In the genomic region with DNA sequence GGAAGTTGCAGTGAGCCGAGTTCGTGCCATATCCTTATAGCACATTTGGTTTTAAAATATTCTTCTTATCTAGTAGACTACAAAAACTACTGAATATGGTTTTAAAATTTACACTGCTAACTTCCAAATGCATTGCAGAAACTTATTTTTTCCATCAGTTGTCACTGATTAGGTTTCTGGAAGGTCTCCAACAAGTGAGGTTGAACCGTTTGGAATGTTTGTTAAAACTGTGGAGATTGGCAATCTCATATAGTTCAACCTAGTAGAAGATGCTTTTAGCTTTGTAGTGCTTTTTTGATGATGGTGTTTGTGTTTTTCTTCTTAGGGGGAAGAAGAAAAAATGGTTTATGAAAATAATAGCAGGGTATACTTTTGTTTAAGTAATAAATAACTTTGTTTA, we compare ENCODE assay signal across 25 cellular contexts. TPM values are rescaled to one million over a fixed set of nuclear protein-coding genes. Genes with fewer than 3 reads are reported as not detected.
A peak's percentile ranks its signal among the peaks of the same experiment; 100 is the strongest.
DNase-seq lines count a peak whose midpoint lies in the region; ATAC-seq and TF ChIP-seq lines count a peak whose summit lies in the region.
"Had no signal": no experiment of that assay in that cellular context is flagged by ENCODE, and none has a peak within 500 bp of the region (broad histone marks: within the 10 kb centered on the region; RNA-seq: fewer than 3 reads in every experiment).

No MANE protein-coding gene starts in this region.

- DNase-seq in AG08395 (ENCODE audit: low spot score) (peak; percentile 16), EL (peak; percentile 44), fibroblast of peridontal ligament (ENCODE audit: extremely low read depth) (peak; percentile 81), NCI-H2196 (lab: John Stamatoyannopoulos, UW; ENCODE audit: unreplicated experiment) (no peak)
- DNase-seq in stimulated activated CD4-positive, alpha-beta T cell treated with anti-CD3 and anti-CD28 coated beads, Interleukin-12 subunit alpha, Interleukin-12 subunit beta, amount 100 ng/mL, for 4 hours: no peak
- no peak for DNase-seq in CD4-positive, alpha-beta memory T cell
- DNase-seq: activated CD4-positive, alpha-beta memory T cell treated with anti-CD3 and anti-CD28 coated beads for 36 hours; activated T-cell treated with anti-CD3 and anti-CD28 coated beads, Interleukin-2, amount 50 U/mL, for 4 hours; AML-193; caudate nucleus; effector CD4-positive, alpha-beta T cell; heart left ventricle; Karpas-422; left ventricle myocardium superior; NCI-H1105; NCI-H526; Right ventricle myocardium superior; testis; WERI-Rb-1 had no signal

- peaks cover 0 to 5% (median 0%) of the 10 kb centered on the region in 8 donors for H3K9me3 Mint-ChIP-seq in CD4-positive, alpha-beta memory T cell
- H3K9me3 Mint-ChIP-seq: activated CD4-positive, alpha-beta memory T cell treated with anti-CD3 and anti-CD28 coated beads for 36 hours; activated naive CD4-positive, alpha-beta T cell treated with anti-CD3 and anti-CD28 coated beads, Interleukin-2, amount 50 U/mL, for 24 hours; activated T-cell treated with anti-CD3 and anti-CD28 coated beads, Interleukin-2, amount 50 U/mL, for 4 hours had no signal

- ATAC-seq in SK-N-SH treated with all-trans-retinoic acid at 6 μM for 48 hours: peak; percentile 64
- no peak for ATAC-seq in GM18520 (IDR thresholded peaks at IDR 0.05; ENCODE audit: unreplicated experiment)
- ATAC-seq: activated T-cell treated with anti-CD3 and anti-CD28 coated beads, Interleukin-2, amount 50 U/mL, for 4 hours; esophagus mucosa; heart left ventricle; left ventricle myocardium superior had no signal

- CTCF ChIA-PET in CD4-positive, alpha-beta memory T cell (lab: Charles Lee; ENCODE audit: partially characterized antibody): interaction anchor here (1.0 to 1.5 kb wide), 3 partner anchors 10 to 14 kb away, joined by 3 to 4 read pairs (median 3); no protein-coding TSS in a partner anchor

- H3K36me3 ChIP-seq in CD4-positive, alpha-beta memory T cell (ENCODE audit: insufficient read depth, low read length): no peaks in the 10 kb centered on the region
- H3K36me3 ChIP-seq: right atrium auricular region had no signal

- intact Hi-C loops in CD4-positive, alpha-beta memory T cell (cut with micrococcal nuclease): no loop called here

- H3K27me3 ChIP-seq in CD4-positive, alpha-beta memory T cell (ENCODE audit: insufficient read depth, low read length): no peaks in the 10 kb centered on the region
- H3K27me3 ChIP-seq: heart left ventricle, neutrophil, right atrium auricular region, testis had no signal

- no peaks in the 10 kb centered on the region for H3K9me3 ChIP-seq in CD4-positive, alpha-beta memory T cell (ENCODE audit: control insufficient read depth in 1 of 2, low read length in 2 of 2)
- H3K9me3 ChIP-seq: heart left ventricle, neutrophil, right atrium auricular region, testis had no signal

- peaks cover 6 to 20% (median 12%) of the 10 kb centered on the region in 4 donors for H3K4me1 Mint-ChIP-seq in CD4-positive, alpha-beta memory T cell

- H3K27ac ChIP-seq in CD4-positive, alpha-beta memory T cell (ENCODE audit: low read depth, low read length): no peak overlapping the region
- H3K27ac ChIP-seq: heart left ventricle, neutrophil, right atrium auricular region, testis, WERI-Rb-1 had no signal

- H3K36me3 Mint-ChIP-seq in CD4-positive, alpha-beta memory T cell: no peaks in the 10 kb centered on the region
- H3K36me3 Mint-ChIP-seq: activated naive CD4-positive, alpha-beta T cell treated with anti-CD3 and anti-CD28 coated beads, Interleukin-2, amount 50 U/mL, for 24 hours had no signal

- no peak overlapping the region for H3K27ac Mint-ChIP-seq in CD4-positive, alpha-beta memory T cell
- H3K27ac Mint-ChIP-seq: activated CD4-positive, alpha-beta memory T cell treated with anti-CD3 and anti-CD28 coated beads for 36 hours; activated naive CD4-positive, alpha-beta T cell treated with anti-CD3 and anti-CD28 coated beads, Interleukin-2, amount 50 U/mL, for 24 hours had no signal

- POLR2A ChIA-PET in CD4-positive, alpha-beta memory T cell (lab: Charles Lee; ENCODE audit: partially characterized antibody): no interaction called here

- no peaks in the 10 kb centered on the region for H3K27me3 Mint-ChIP-seq in CD4-positive, alpha-beta memory T cell
- H3K27me3 Mint-ChIP-seq: activated CD4-positive, alpha-beta memory T cell treated with anti-CD3 and anti-CD28 coated beads for 36 hours; activated naive CD4-positive, alpha-beta T cell treated with anti-CD3 and anti-CD28 coated beads, Interleukin-2, amount 50 U/mL, for 24 hours had no signal

- peak overlapping the region in 1 of 8 donors; percentile 34 for H3K4me3 Mint-ChIP-seq in CD4-positive, alpha-beta memory T cell
- H3K4me3 Mint-ChIP-seq: activated CD4-positive, alpha-beta memory T cell treated with anti-CD3 and anti-CD28 coated beads for 36 hours; activated naive CD4-positive, alpha-beta T cell treated with anti-CD3 and anti-CD28 coated beads, Interleukin-2, amount 50 U/mL, for 24 hours had no signal

- no peak overlapping the region for H3K4me3 ChIP-seq in CD4-positive, alpha-beta memory T cell (ENCODE audit: low read length in 2 of 2)
- H3K4me3 ChIP-seq: heart left ventricle, right atrium auricular region, testis had no signal

- H3K4me1 ChIP-seq in CD4-positive, alpha-beta memory T cell (ENCODE audit: insufficient read depth, low read length): peaks cover 5% of the 10 kb centered on the region
- H3K4me1 ChIP-seq: right atrium auricular region, testis had no signal

TF ChIP-seq in SK-N-SH treated with all-trans-retinoic acid at 6 μM for 48 hours, 23 proteins besides CTCF, POLR2A, EP300 and RAD21:
- TF ChIP-seq OSR1 (CRISPR knock-in tag; IDR thresholded peaks at IDR 0.05) (no peak), ZFP30 (CRISPR knock-in tag; IDR thresholded peaks at IDR 0.05) (no peak), PPARA (CRISPR knock-in tag; IDR thresholded peaks at IDR 0.05; ENCODE audit: borderline replicate concordance) (no peak), ZFP3 (CRISPR knock-in tag; IDR thresholded peaks at IDR 0.05) (no peak), TCF4 (CRISPR knock-in tag; IDR thresholded peaks at IDR 0.05; ENCODE audit: borderline replicate concordance) (no peak), ZNF8 (CRISPR knock-in tag; IDR thresholded peaks at IDR 0.05) (no peak), BACH2 (CRISPR knock-in tag; IDR thresholded peaks at IDR 0.05; ENCODE audit: borderline replicate concordance) (no peak), GLIS3 (CRISPR knock-in tag; IDR thresholded peaks at IDR 0.05) (no peak), ZNF70 (CRISPR knock-in tag; IDR thresholded peaks at IDR 0.05) (no peak)
- TF ChIP-seq, protein P1, sequence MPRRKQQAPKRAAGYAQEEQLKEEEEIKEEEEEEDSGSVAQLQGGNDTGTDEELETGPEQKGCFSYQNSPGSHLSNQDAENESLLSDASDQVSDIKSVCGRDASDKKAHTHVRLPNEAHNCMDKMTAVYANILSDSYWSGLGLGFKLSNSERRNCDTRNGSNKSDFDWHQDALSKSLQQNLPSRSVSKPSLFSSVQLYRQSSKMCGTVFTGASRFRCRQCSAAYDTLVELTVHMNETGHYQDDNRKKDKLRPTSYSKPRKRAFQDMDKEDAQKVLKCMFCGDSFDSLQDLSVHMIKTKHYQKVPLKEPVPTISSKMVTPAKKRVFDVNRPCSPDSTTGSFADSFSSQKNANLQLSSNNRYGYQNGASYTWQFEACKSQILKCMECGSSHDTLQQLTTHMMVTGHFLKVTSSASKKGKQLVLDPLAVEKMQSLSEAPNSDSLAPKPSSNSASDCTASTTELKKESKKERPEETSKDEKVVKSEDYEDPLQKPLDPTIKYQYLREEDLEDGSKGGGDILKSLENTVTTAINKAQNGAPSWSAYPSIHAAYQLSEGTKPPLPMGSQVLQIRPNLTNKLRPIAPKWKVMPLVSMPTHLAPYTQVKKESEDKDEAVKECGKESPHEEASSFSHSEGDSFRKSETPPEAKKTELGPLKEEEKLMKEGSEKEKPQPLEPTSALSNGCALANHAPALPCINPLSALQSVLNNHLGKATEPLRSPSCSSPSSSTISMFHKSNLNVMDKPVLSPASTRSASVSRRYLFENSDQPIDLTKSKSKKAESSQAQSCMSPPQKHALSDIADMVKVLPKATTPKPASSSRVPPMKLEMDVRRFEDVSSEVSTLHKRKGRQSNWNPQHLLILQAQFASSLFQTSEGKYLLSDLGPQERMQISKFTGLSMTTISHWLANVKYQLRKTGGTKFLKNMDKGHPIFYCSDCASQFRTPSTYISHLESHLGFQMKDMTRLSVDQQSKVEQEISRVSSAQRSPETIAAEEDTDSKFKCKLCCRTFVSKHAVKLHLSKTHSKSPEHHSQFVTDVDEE (CRISPR knock-in tag; IDR thresholded peaks at IDR 0.05): no peak
- TF ChIP-seq, protein P2, sequence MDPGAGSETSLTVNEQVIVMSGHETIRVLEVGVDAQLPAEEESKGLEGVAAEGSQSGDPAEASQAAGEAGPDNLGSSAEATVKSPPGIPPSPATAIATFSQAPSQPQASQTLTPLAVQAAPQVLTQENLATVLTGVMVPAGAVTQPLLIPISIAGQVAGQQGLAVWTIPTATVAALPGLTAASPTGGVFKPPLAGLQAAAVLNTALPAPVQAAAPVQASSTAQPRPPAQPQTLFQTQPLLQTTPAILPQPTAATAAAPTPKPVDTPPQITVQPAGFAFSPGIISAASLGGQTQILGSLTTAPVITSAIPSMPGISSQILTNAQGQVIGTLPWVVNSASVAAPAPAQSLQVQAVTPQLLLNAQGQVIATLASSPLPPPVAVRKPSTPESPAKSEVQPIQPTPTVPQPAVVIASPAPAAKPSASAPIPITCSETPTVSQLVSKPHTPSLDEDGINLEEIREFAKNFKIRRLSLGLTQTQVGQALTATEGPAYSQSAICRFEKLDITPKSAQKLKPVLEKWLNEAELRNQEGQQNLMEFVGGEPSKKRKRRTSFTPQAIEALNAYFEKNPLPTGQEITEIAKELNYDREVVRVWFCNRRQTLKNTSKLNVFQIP (CRISPR knock-in tag; IDR thresholded peaks at IDR 0.05; ENCODE audit: borderline replicate concordance, low read depth): no peak
- TF ChIP-seq, protein P3, sequence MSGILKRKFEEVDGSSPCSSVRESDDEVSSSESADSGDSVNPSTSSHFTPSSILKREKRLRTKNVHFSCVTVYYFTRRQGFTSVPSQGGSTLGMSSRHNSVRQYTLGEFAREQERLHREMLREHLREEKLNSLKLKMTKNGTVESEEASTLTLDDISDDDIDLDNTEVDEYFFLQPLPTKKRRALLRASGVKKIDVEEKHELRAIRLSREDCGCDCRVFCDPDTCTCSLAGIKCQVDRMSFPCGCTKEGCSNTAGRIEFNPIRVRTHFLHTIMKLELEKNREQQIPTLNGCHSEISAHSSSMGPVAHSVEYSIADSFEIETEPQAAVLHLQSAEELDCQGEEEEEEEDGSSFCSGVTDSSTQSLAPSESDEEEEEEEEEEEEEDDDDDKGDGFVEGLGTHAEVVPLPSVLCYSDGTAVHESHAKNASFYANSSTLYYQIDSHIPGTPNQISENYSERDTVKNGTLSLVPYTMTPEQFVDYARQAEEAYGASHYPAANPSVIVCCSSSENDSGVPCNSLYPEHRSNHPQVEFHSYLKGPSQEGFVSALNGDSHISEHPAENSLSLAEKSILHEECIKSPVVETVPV (CRISPR knock-in tag; IDR thresholded peaks at IDR 0.05): no peak

RNA-seq across cellular contexts. Expression of a gene that starts 12.9 kb away (rescaled TPM):
- total RNA-seq in CD4-positive, alpha-beta memory T cell: 1 to 10 TPM; 2.2 to 2.8 TPM
- polyA plus RNA-seq in CD4-positive, alpha-beta memory T cell: under 1 TPM; 0.02 to 0.92 TPM

Comparison
In these comparisons a context has a peak if more than half of its experiments do, and no peak if none do; other contexts are left out.
1. DNase-seq: peak in AG08395 (single experiment), EL (single experiment) and fibroblast of peridontal ligament (single experiment); none in stimulated activated CD4-positive, alpha-beta T cell treated with anti-CD3 and anti-CD28 coated beads, Interleukin-12 subunit alpha, Interleukin-12 subunit beta, amount 100 ng/mL, for 4 hours (single experiment), CD4-positive, alpha-beta memory T cell (0 of 5) and NCI-H2196 (single experiment).